In genomic region chr6:117473401-117473800, GRCh38 we compare ENCODE assay signal across 4 cellular contexts. TPM values are rescaled to one million over a fixed set of nuclear protein-coding genes. Genes with fewer than 3 reads are reported as not detected.
"Had no signal": no experiment of that assay in that cellular context is flagged by ENCODE, and none has a peak within 500 bp of the region (broad histone marks: within the 10 kb centered on the region; RNA-seq: fewer than 3 reads in every experiment).

No MANE protein-coding gene starts in this region.

- DNase-seq: GDM1, GF-D8 had no signal

- ATAC-seq: GM12878 had no signal

- H3K4me3 ChIP-seq: GM12878 had no signal

RNA-seq across cellular contexts. Expression of gene DCBLD1, which starts 9.1 kb away (rescaled TPM):
- total RNA-seq: G401 had no signal

RNA-seq across cellular contexts. Expression of gene ROS1, which starts 47.7 kb away (rescaled TPM):
- total RNA-seq: G401 had no signal
